Comparison of ENCODE assay signal across 11 cellular contexts in the genomic region with DNA sequence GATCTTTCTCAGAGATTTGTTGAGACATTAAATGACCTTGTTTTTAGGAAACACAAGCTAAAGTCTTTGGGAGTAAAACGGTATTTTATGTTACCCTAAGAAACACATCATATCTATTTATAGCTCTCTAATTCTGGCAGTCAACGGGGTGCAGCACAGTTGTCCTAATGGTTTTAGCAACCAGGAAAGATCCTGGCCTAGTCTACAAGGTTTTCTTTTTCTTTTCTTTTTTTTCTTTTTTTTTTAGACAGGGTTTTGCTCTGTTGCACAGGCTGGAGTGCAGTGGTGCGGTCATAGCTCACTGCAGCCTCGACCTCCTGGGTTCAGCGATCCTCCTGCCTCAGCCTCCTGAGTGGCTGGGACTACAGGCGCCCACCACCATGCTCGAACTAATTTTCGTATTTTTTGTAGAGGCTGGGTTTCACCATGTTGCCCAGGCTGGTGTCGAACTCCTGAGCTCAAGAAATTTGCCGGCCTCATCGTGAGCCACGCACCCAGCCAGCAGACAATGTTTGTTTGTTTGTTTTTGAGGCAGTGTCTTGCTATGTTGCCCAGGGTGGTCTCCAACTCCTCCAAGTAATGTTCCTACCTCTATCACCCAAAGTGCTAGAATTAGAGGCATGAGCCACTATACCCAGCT. TPM values are rescaled to one million over a fixed set of nuclear protein-coding genes. Genes with fewer than 3 reads are reported as not detected.
DNase-seq lines count a peak whose midpoint lies in the region; ATAC-seq and TF ChIP-seq lines count a peak whose summit lies in the region.
"Had no signal": no experiment of that assay in that cellular context is flagged by ENCODE, and none has a peak within 500 bp of the region (broad histone marks: within the 10 kb centered on the region; RNA-seq: fewer than 3 reads in every experiment).

No MANE protein-coding gene starts in this region.

- H3K36me3 ChIP-seq in breast epithelium (no peaks in the 10 kb centered on the region), mammary epithelial cell (ENCODE audit: insufficient read depth, low read length) (peaks cover 16% of the 10 kb centered on the region), muscle layer of colon (ENCODE audit: insufficient read depth, low read length) (peaks cover 18% of the 10 kb centered on the region), neuronal stem cell (replicated peaks in 1 of 2; ENCODE audit: control insufficient read depth in 2 of 2, insufficient read depth in 2 of 2, low read length in 2 of 2) (peaks cover 23 to 40% of the 10 kb centered on the region in 2 donors)

- BruUV-seq in mammary epithelial cell (replicated peaks; lab: Mats Ljungman, UMichigan): no TSS peak

- in situ Hi-C loops in mammary epithelial cell (cut with MboI; ENCODE audit: low sequenced_read_pairs in 2 of 2): no loop called here

- no peak overlapping the region for H2AK5ac ChIP-seq in neuronal stem cell (ENCODE audit: low read depth, low read length)

- no peak overlapping the region for H4K91ac ChIP-seq in neuronal stem cell (ENCODE audit: low read depth, low read length, poor library complexity)

- no peak overlapping the region for H3K4ac ChIP-seq in neuronal stem cell (ENCODE audit: low read length)

- dilution Hi-C loops in mammary epithelial cell (cut with HindIII; ENCODE audit: low sequenced_read_pairs): no loop called here

- H3K4me2 ChIP-seq in mammary epithelial cell (ENCODE audit: insufficient read depth, low read depth, low read length): no peak overlapping the region
- H3K4me2 ChIP-seq in neuronal stem cell (ENCODE audit: insufficient read depth, low read length, poor library complexity, severe bottlenecking): no peak overlapping the region

- peak overlapping the region; percentile 59 to 69 (median 64) for H3K4me3 ChIP-seq in breast epithelium
- no peak overlapping the region for H3K4me3 ChIP-seq in mammary epithelial cell (replicated peaks in 1 of 3; ENCODE audit: insufficient read depth in 1 of 3, low read depth in 2 of 3, low read length in 3 of 3)
- H3K4me3 ChIP-seq in muscle layer of colon (ENCODE audit: low read depth in 1 of 2, low read length in 2 of 2): peak overlapping the region in 1 of 2 donors; percentile 72
- no peak overlapping the region for H3K4me3 ChIP-seq in neuronal stem cell (ENCODE audit: low read length in 2 of 2)

- H2BK120ac ChIP-seq in neuronal stem cell (ENCODE audit: low read depth, low read length): no peak overlapping the region

- TF ChIP-seq CTCF in breast epithelium (IDR thresholded peaks at IDR 0.05) (no peak), mammary epithelial cell (conservative IDR thresholded peaks at IDR 0.05 in 1 of 2, IDR thresholded peaks at IDR 0.05 in 1 of 2; ENCODE audit: extremely low read depth in 1 of 2, insufficient read depth in 1 of 2, low read depth in 1 of 2, low read length in 2 of 2) (no peak)

- H4K8ac ChIP-seq in neuronal stem cell (ENCODE audit: low read depth, low read length): no peak overlapping the region

- ATAC-seq in GM21423 (IDR thresholded peaks at IDR 0.05; ENCODE audit: unreplicated experiment): no peak
- ATAC-seq: foreskin keratinocyte had no signal

- peaks cover 2% of the 10 kb centered on the region for H3K79me1 ChIP-seq in neuronal stem cell (ENCODE audit: low read depth, low read length)

- H2BK15ac ChIP-seq in neuronal stem cell (ENCODE audit: low read length): no peak overlapping the region

- H3K27me3 ChIP-seq in breast epithelium (no peaks in the 10 kb centered on the region), mammary epithelial cell (ENCODE audit: insufficient read depth, low read length) (no peaks in the 10 kb centered on the region), muscle layer of colon (ENCODE audit: control insufficient read depth in 1 of 2, insufficient read depth in 2 of 2, low read length in 2 of 2) (no peaks in the 10 kb centered on the region), neuronal stem cell (ENCODE audit: control insufficient read depth in 3 of 3, insufficient read depth in 3 of 3, low read depth in 1 of 3, low read length in 3 of 3) (no peaks in the 10 kb centered on the region)
- H3K27me3 ChIP-seq: foreskin keratinocyte had no signal

- no peak overlapping the region for H3K14ac ChIP-seq in neuronal stem cell (ENCODE audit: low read length)

- no peaks in the 10 kb centered on the region for H4K20me1 ChIP-seq in mammary epithelial cell (ENCODE audit: insufficient read depth, low read length)

- H3K27ac ChIP-seq in breast epithelium (peak overlapping the region; percentile 96), mammary epithelial cell (ENCODE audit: insufficient read depth, low read depth, low read length) (no peak overlapping the region), muscle layer of colon (ENCODE audit: low read depth, low read length) (peak overlapping the region; percentile 98), neuronal stem cell (replicated peaks; ENCODE audit: low read length) (no peak overlapping the region)
- H3K27ac ChIP-seq: foreskin keratinocyte had no signal

- no peak overlapping the region for H3K18ac ChIP-seq in neuronal stem cell (ENCODE audit: low read length)

- no peak for TF ChIP-seq POLR2A in breast epithelium (IDR thresholded peaks at IDR 0.05)

- H2BK12ac ChIP-seq in neuronal stem cell (ENCODE audit: low read length): no peak overlapping the region

- H3K9me3 ChIP-seq in breast epithelium (no peaks in the 10 kb centered on the region), mammary epithelial cell (replicated peaks; ENCODE audit: insufficient read depth, low read length) (no peaks in the 10 kb centered on the region), muscle layer of colon (ENCODE audit: low read length) (no peaks in the 10 kb centered on the region), neuronal stem cell (replicated peaks in 1 of 2; ENCODE audit: control insufficient read depth in 2 of 2, insufficient read depth in 1 of 2, low read depth in 1 of 2, low read length in 2 of 2) (no peaks in the 10 kb centered on the region)

- H3K79me2 ChIP-seq in mammary epithelial cell (ENCODE audit: insufficient read depth, low read length): peaks cover 19% of the 10 kb centered on the region

- intact Hi-C loops in breast epithelium (cut with DNase I; ENCODE audit: low total_unique reads) (no loop called here), mammary epithelial cell (cut with micrococcal nuclease) (no loop called here)

- H2BK5ac ChIP-seq in neuronal stem cell (ENCODE audit: low read length): no peak overlapping the region

- H2AFZ ChIP-seq in mammary epithelial cell (ENCODE audit: low read depth, low read length): no peak overlapping the region
- H2AFZ ChIP-seq in neuronal stem cell (ENCODE audit: low read length): no peak overlapping the region

- 95% methylated on average over 4 of the region's 12 CpGs for WGBS in mammary epithelial cell (ENCODE audit: low coverage, missing lambda C conversion rate)
- WGBS in neuronal stem cell (ENCODE audit: extremely low coverage in 2 of 2, insufficient read length in 2 of 2, insufficient replicate concordance in 1 of 2), 2 donors: no CpG with 5 or more reads among the region's 12 CpGs

- H3K9ac ChIP-seq in mammary epithelial cell (ENCODE audit: insufficient read depth, low read length): no peak overlapping the region
- H3K9ac ChIP-seq in muscle layer of colon (ENCODE audit: low read length): peak overlapping the region; percentile 95
- H3K9ac ChIP-seq in neuronal stem cell (ENCODE audit: low read depth, low read length, poor library complexity): no peak overlapping the region

- CTCF ChIA-PET in mammary epithelial cell (lab: Charles Lee; ENCODE audit: low non-redundant PET): no interaction called here

- DNase-seq in breast epithelium (ENCODE audit: low spot score in 2 of 2) (no peak), mammary epithelial cell (no peak), NCI-H1436 (lab: John Stamatoyannopoulos, UW) (no peak), neuronal stem cell (ENCODE audit: low spot score) (no peak)
- DNase-seq: activated CD4-positive, alpha-beta T cell treated with anti-CD3 and anti-CD28 coated beads for 4 hours; activated naive CD8-positive, alpha-beta T cell treated with anti-CD3 and anti-CD28 coated beads, Interleukin-2, amount 10 ng/mL, durations not matched to agents 7 days and 5 days; foreskin keratinocyte had no signal

- H3K23ac ChIP-seq in neuronal stem cell (ENCODE audit: low read depth, low read length, poor library complexity): no peak overlapping the region

- peaks cover 0 to 3% of the 10 kb centered on the region in 2 donors for H3K4me1 ChIP-seq in breast epithelium
- H3K4me1 ChIP-seq in mammary epithelial cell (ENCODE audit: insufficient read depth, low read length): peaks cover 23% of the 10 kb centered on the region
- H3K4me1 ChIP-seq in muscle layer of colon (ENCODE audit: insufficient read depth, low read length): peaks cover 23% of the 10 kb centered on the region
- no peaks in the 10 kb centered on the region for H3K4me1 ChIP-seq in neuronal stem cell (ENCODE audit: control insufficient read depth in 2 of 2, insufficient read depth in 1 of 2, low read depth in 1 of 2, low read length in 2 of 2)

RNA-seq across cellular contexts. Expression of gene COX7A1, which starts 0.8 kb away (rescaled TPM):
- total RNA-seq in breast epithelium (10 to 100 TPM; 20.8 to 69.3 (median 29.5) TPM), mammary epithelial cell (1 to 10 TPM in 1 of 2 donors, not detected in 1; 1.0 TPM)
- not detected for polyA plus RNA-seq in mammary epithelial cell
- not detected for polyA minus RNA-seq in mammary epithelial cell
- not detected for polyA plus RNA-seq in neuronal stem cell (2013, experiment 1 of 2)
- not detected for polyA plus RNA-seq in neuronal stem cell (2013, experiment 2 of 2)
- total RNA-seq: activated naive CD8-positive, alpha-beta T cell treated with anti-CD3 and anti-CD28 coated beads, Interleukin-2, amount 10 ng/mL, durations not matched to agents 7 days and 5 days; HT-29 had no signal

RNA-seq across cellular contexts. Expression of gene CAPNS1, which starts 13.1 kb away (rescaled TPM):
- 100 to 1,000 TPM; 144 to 286 (median 200) TPM for total RNA-seq in breast epithelium
- 1,000 to 10,000 TPM in 1 of 2 donors, 100 to 1,000 TPM in 1; 328 to 1,073 TPM for total RNA-seq in mammary epithelial cell
- polyA plus RNA-seq in mammary epithelial cell: 889 TPM
- 1,358 TPM for polyA minus RNA-seq in mammary epithelial cell
- polyA plus RNA-seq in neuronal stem cell (2013, experiment 1 of 2): 305 TPM
- polyA plus RNA-seq in neuronal stem cell (2013, experiment 2 of 2): 308 TPM

RNA-seq across cellular contexts. Expression of gene TBCB, which starts 37.7 kb away (rescaled TPM):
- total RNA-seq in breast epithelium: 100 to 1,000 TPM; 106 to 146 (median 124) TPM
- total RNA-seq in mammary epithelial cell: 100 to 1,000 TPM; 139 to 149 TPM
- polyA plus RNA-seq in mammary epithelial cell: 177 TPM
- 155 TPM for polyA minus RNA-seq in mammary epithelial cell
- polyA plus RNA-seq in neuronal stem cell (2013, experiment 1 of 2): 314 TPM
- 323 TPM for polyA plus RNA-seq in neuronal stem cell (2013, experiment 2 of 2)

RNA-seq across cellular contexts. Expression of gene POLR2I, which starts 38.3 kb away (rescaled TPM):
- total RNA-seq in breast epithelium (10 to 100 TPM; 44.2 to 68.2 (median 58.2) TPM), mammary epithelial cell (10 to 100 TPM; 28.7 to 84.5 TPM)
- 57.9 TPM for polyA plus RNA-seq in mammary epithelial cell
- polyA minus RNA-seq in mammary epithelial cell: 46.7 TPM
- 186 TPM for polyA plus RNA-seq in neuronal stem cell (2013, experiment 1 of 2)
- 182 TPM for polyA plus RNA-seq in neuronal stem cell (2013, experiment 2 of 2)

RNA-seq across cellular contexts. Expression of gene OVOL3, which starts 42.1 kb away (rescaled TPM):
- total RNA-seq in breast epithelium: not detected
- not detected for total RNA-seq in mammary epithelial cell
- not detected for polyA plus RNA-seq in mammary epithelial cell
- polyA minus RNA-seq in mammary epithelial cell: not detected
- polyA plus RNA-seq in neuronal stem cell (2013, experiment 1 of 2): 0.13 TPM
- 0.07 TPM for polyA plus RNA-seq in neuronal stem cell (2013, experiment 2 of 2)
- total RNA-seq: activated naive CD8-positive, alpha-beta T cell treated with anti-CD3 and anti-CD28 coated beads, Interleukin-2, amount 10 ng/mL, durations not matched to agents 7 days and 5 days; foreskin keratinocyte; HT-29; mucosa of gallbladder had no signal
- polyA plus RNA-seq: foreskin keratinocyte had no signal

Comparison
In these comparisons a context has a peak if more than half of its experiments do, and no peak if none do; other contexts are left out.
1. H3K27ac ChIP-seq: peak in breast epithelium (2 of 2) and muscle layer of colon (single experiment); none in mammary epithelial cell (single experiment) and neuronal stem cell (single experiment).
2. H3K4me3 ChIP-seq: peak in breast epithelium (3 of 3); none in mammary epithelial cell (0 of 3) and neuronal stem cell (0 of 2).
3. RNA of gene COX7A1, which starts 0.8 kb away (total RNA-seq): 20.8 to 69.3 TPM in breast epithelium; 1.0 TPM in mammary epithelial cell; every median in the first group is over 10 times any median in the second.